Comparison of ENCODE assay signal across 8 cellular contexts in the genomic region with DNA sequence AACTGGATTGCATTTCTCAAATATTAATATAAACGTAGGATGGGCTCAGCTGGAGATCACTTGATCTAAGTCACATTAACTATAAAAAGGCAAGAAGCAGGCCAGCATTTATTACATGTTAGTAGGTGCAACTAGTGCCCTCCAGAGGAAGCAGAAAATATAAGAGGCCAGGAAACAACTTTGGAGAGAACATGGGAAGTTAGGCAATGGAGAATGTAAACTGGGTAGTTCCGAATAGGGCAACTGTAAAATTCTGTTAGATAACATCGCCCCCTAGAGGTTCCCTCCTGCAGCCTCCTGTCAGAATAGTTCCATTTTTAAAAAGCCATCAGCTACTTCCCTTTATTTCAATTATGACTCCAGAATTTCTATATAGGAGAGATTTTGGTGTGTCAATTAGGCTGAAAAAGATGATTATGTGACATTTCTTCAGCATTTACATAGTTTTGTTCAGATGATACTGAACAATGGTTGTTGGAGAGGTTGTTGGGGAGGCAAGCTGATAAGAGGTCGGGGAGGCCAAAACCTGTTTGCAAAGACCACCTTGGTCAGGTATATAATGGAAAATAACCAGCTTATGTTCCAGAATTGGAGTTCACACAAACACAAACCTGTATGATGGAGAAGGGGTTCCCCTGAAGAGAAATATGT. TPM values are rescaled to one million over a fixed set of nuclear protein-coding genes. Genes with fewer than 3 reads are reported as not detected.
DNase-seq lines count a peak whose midpoint lies in the region; ATAC-seq and TF ChIP-seq lines count a peak whose summit lies in the region.

No MANE protein-coding gene starts in this region.

- peak overlapping the region in 1 of 2 donors; percentile 44 for H3K27ac Mint-ChIP-seq in effector memory CD8-positive, alpha-beta T cell
- no peak overlapping the region for H3K27ac Mint-ChIP-seq in stimulated activated naive B cell treated with anti-CD40 and anti-IgM and Interleukin-4, amounts not matched to agents 10 μg/mL and 1 μg/mL and 100 μg/mL, for 72 hours

- DNase-seq in BE2C, result peak; percentile 59
- peak; percentile 52 for DNase-seq in NCI-H510A (lab: John Stamatoyannopoulos, UW)
- peak; percentile 29 to 36 (median 31) for DNase-seq in effector memory CD8-positive, alpha-beta T cell
- peak; percentile 92 for DNase-seq in mesenchymal stem cell
- peak; percentile 34 for DNase-seq in stimulated activated naive B cell treated with anti-CD40 and anti-IgM and Interleukin-4, amounts not matched to agents 10 μg/mL and 1 μg/mL and 100 μg/mL, for 72 hours

- H3K79me1 ChIP-seq in mesenchymal stem cell (replicated peaks; ENCODE audit: low read length, poor library complexity, severe bottlenecking), result peaks cover 2% of the 10 kb centered on the region

- H3K14ac ChIP-seq in mesenchymal stem cell (ENCODE audit: low read length in 2 of 2), result no peak overlapping the region

- H3K27me3 Mint-ChIP-seq in effector memory CD8-positive, alpha-beta T cell, result no peaks in the 10 kb centered on the region
- no peaks in the 10 kb centered on the region for H3K27me3 Mint-ChIP-seq in stimulated activated naive B cell treated with anti-CD40 and anti-IgM and Interleukin-4, amounts not matched to agents 10 μg/mL and 1 μg/mL and 100 μg/mL, for 72 hours

- H3K4me1 ChIP-seq in BE2C, result no peaks in the 10 kb centered on the region
- no peaks in the 10 kb centered on the region for H3K4me1 ChIP-seq in mesenchymal stem cell (ENCODE audit: control insufficient read depth, insufficient read depth, low read depth, low read length)

- H2BK12ac ChIP-seq in mesenchymal stem cell (ENCODE audit: low read length in 2 of 2), result no peak overlapping the region

- H3K18ac ChIP-seq in mesenchymal stem cell (ENCODE audit: low read depth in 1 of 2, low read length in 2 of 2), result no peak overlapping the region

- peaks cover 24% of the 10 kb centered on the region for H3K36me3 Mint-ChIP-seq in effector memory CD8-positive, alpha-beta T cell (ENCODE audit: insufficient read depth)
- H3K36me3 Mint-ChIP-seq in stimulated activated naive B cell treated with anti-CD40 and anti-IgM and Interleukin-4, amounts not matched to agents 10 μg/mL and 1 μg/mL and 100 μg/mL, for 72 hours, result peaks cover 9 to 21% of the 10 kb centered on the region in 2 donors

- no peaks in the 10 kb centered on the region for H3K9me3 ChIP-seq in BE2C
- no peaks in the 10 kb centered on the region for H3K9me3 ChIP-seq in mesenchymal stem cell (ENCODE audit: control insufficient read depth, low read length)

- WGBS in mesenchymal stem cell, result 100% methylated on average over 2 of the region's 4 CpGs

- no peak overlapping the region for H2BK15ac ChIP-seq in mesenchymal stem cell (ENCODE audit: low read depth, poor library complexity, severe bottlenecking)

- no peak overlapping the region for H3K4ac ChIP-seq in mesenchymal stem cell (ENCODE audit: low read depth in 1 of 2, low read length in 2 of 2)

- H3K27ac ChIP-seq in mesenchymal stem cell (ENCODE audit: low read length, poor library complexity, severe bottlenecking), result no peak overlapping the region

- no peak overlapping the region for H3K23ac ChIP-seq in mesenchymal stem cell (ENCODE audit: low read length in 2 of 2)

- H3K27me3 ChIP-seq in BE2C (no peaks in the 10 kb centered on the region), mesenchymal stem cell (ENCODE audit: control insufficient read depth in 1 of 2, insufficient read depth in 1 of 2, low read length in 2 of 2) (peaks cover 0 to 3% of the 10 kb centered on the region in 2 experiments)

- peak; percentile 92 for TF ChIP-seq CTCF in BE2C (IDR thresholded peaks at IDR 0.05; ENCODE audit: low read depth, low read length)

- peaks cover 9 to 15% of the 10 kb centered on the region in 2 donors for H3K4me1 Mint-ChIP-seq in effector memory CD8-positive, alpha-beta T cell (ENCODE audit: low read depth in 2 of 2)
- peaks cover 15 to 33% of the 10 kb centered on the region in 2 donors for H3K4me1 Mint-ChIP-seq in stimulated activated naive B cell treated with anti-CD40 and anti-IgM and Interleukin-4, amounts not matched to agents 10 μg/mL and 1 μg/mL and 100 μg/mL, for 72 hours

- no peak overlapping the region for H2AK5ac ChIP-seq in mesenchymal stem cell (ENCODE audit: low read length, severe bottlenecking)

- H3K9ac ChIP-seq in mesenchymal stem cell (ENCODE audit: low read length), result peak overlapping the region; percentile 38

- H4K91ac ChIP-seq in mesenchymal stem cell (ENCODE audit: low read length), result no peak overlapping the region

- no peaks in the 10 kb centered on the region for H3K36me3 ChIP-seq in BE2C
- H3K36me3 ChIP-seq in mesenchymal stem cell (ENCODE audit: control insufficient read depth in 1 of 2, insufficient read depth in 2 of 2, low read depth in 1 of 2, low read length in 2 of 2), result no peaks in the 10 kb centered on the region

- H3K4me2 ChIP-seq in mesenchymal stem cell (ENCODE audit: low read length, poor library complexity, severe bottlenecking), result no peak overlapping the region

- H3K4me3 ChIP-seq in BE2C (ENCODE audit: low read depth, low read length) (no peak overlapping the region), mesenchymal stem cell (ENCODE audit: insufficient read depth in 1 of 2, low read depth in 1 of 2, low read length in 2 of 2) (no peak overlapping the region)

- H2BK120ac ChIP-seq in mesenchymal stem cell (ENCODE audit: low read depth, low read length), result no peak overlapping the region

- no peak overlapping the region for H2AFZ ChIP-seq in mesenchymal stem cell (ENCODE audit: low read depth, low read length)

- H3K4me3 Mint-ChIP-seq in effector memory CD8-positive, alpha-beta T cell, result no peak overlapping the region
- H3K4me3 Mint-ChIP-seq in stimulated activated naive B cell treated with anti-CD40 and anti-IgM and Interleukin-4, amounts not matched to agents 10 μg/mL and 1 μg/mL and 100 μg/mL, for 72 hours, result no peak overlapping the region

- H2BK5ac ChIP-seq in mesenchymal stem cell (ENCODE audit: low read depth, low read length, poor library complexity, severe bottlenecking), result no peak overlapping the region

- ATAC-seq in GM18909 (IDR thresholded peaks at IDR 0.05; ENCODE audit: poor library complexity, unreplicated experiment) (peak; percentile 62), HG03521 (IDR thresholded peaks at IDR 0.05; ENCODE audit: unreplicated experiment) (peak; percentile 60)
- peak; percentile 69 to 71 for ATAC-seq in activated CD4-positive, CD25-positive, alpha-beta regulatory T cell treated with anti-CD3 and anti-CD28 coated beads, Interleukin-2, amount 50 U/mL, for 24 hours
- peak; percentile 82 for ATAC-seq in effector memory CD8-positive, alpha-beta T cell (replicated peaks)
- peak; percentile 85 to 86 for ATAC-seq in stimulated activated naive B cell treated with anti-CD40 and anti-IgM and Interleukin-4, amounts not matched to agents 10 μg/mL and 1 μg/mL and 100 μg/mL, for 72 hours (replicated peaks)

- H3K9me3 Mint-ChIP-seq in effector memory CD8-positive, alpha-beta T cell, result no peaks in the 10 kb centered on the region
- H3K9me3 Mint-ChIP-seq in stimulated activated naive B cell treated with anti-CD40 and anti-IgM and Interleukin-4, amounts not matched to agents 10 μg/mL and 1 μg/mL and 100 μg/mL, for 72 hours, result no peaks in the 10 kb centered on the region

- no peak overlapping the region for H4K8ac ChIP-seq in mesenchymal stem cell (ENCODE audit: low read length)

RNA-seq across cellular contexts. Expression of a gene that starts 22.4 kb away (rescaled TPM):
- polyA plus RNA-seq in BE2C (2012; ENCODE audit: insufficient read depth, insufficient read length, low read depth), result not detected
- polyA plus RNA-seq in mesenchymal stem cell (2013, experiment 1 of 2), result not detected
- polyA plus RNA-seq in mesenchymal stem cell (2013, experiment 2 of 2), result not detected

Comparison
In these comparisons a context has a peak if more than half of its experiments do, and no peak if none do; other contexts are left out.
1. DNase-seq: peak in every context shown above with its lines; median percentile 92 in mesenchymal stem cell; 59 in BE2C; 52 in NCI-H510A; 34 in stimulated activated naive B cell treated with anti-CD40 and anti-IgM and Interleukin-4, amounts not matched to agents 10 μg/mL and 1 μg/mL and 100 μg/mL, for 72 hours; 31 in effector memory CD8-positive, alpha-beta T cell.